In the genomic region with DNA sequence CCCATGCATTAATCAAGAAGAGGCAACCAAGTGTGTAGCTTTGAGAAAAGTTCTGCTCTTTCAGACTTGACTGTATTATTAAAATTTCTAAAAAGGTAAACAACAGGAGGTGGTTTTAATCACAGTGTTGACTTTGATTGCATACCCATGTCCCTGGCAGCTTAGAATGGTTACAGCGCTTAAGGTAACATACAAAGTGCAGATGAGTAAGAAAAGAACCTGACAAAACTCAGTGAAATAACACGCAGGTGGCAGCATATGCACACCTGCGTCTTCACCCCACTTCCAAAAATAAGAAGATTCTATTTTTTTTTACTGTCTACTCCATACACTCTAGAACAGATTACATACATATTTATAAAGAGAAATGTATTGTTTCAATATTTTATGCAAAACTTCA, we compare ENCODE assay signal across 19 cellular contexts.
A peak's percentile ranks its signal among the peaks of the same experiment; 100 is the strongest.
DNase-seq lines count a peak whose midpoint lies in the region; ATAC-seq and TF ChIP-seq lines count a peak whose summit lies in the region.
"Had no signal": no experiment of that assay in that cellular context is flagged by ENCODE, and none has a peak within 500 bp of the region (broad histone marks: within the 10 kb centered on the region; RNA-seq: fewer than 3 reads in every experiment).

No MANE protein-coding gene starts in this region.

- DNase-seq in activated T-cell treated with anti-CD3 and anti-CD28 coated beads, Interleukin-2, amount 50 U/mL, for 72 hours = no peak
- DNase-seq in activated T-cell treated with anti-CD3 and anti-CD28 coated beads, Interleukin-2, amount 50 U/mL, for 4 hours = no peak
- DNase-seq in Karpas-422 = no peak
- DNase-seq in brain microvascular endothelial cell = no peak
- DNase-seq in stimulated activated naive B cell treated with anti-CD40 and anti-IgM and Interleukin-4, amounts not matched to agents 10 μg/mL and 1 μg/mL and 100 μg/mL, for 72 hours = no peak
- no peak for DNase-seq in NCI-H187 treated with DMSO at 0.1 percent for 48 hours (lab: John Stamatoyannopoulos, UW)
- DNase-seq in NCI-H2171 treated with DMSO at 0.1 percent for 48 hours (lab: John Stamatoyannopoulos, UW) = no peak
- DNase-seq: activated CD4-positive, alpha-beta T cell treated with anti-CD3 and anti-CD28 coated beads, Interleukin-2, amount 10 ng/mL, durations not matched to agents 7 days and 5 days; central memory CD4-positive, alpha-beta T cell; DND-41; NCI-H1092; OCI-M1; T1000; upper lobe of left lung had no signal

- H3K4me3 Mint-ChIP-seq in activated T-cell treated with anti-CD3 and anti-CD28 coated beads, Interleukin-2, amount 50 U/mL, for 72 hours = peak overlapping the region in 1 of 2 donors; percentile 54
- H3K4me3 Mint-ChIP-seq in activated T-cell treated with anti-CD3 and anti-CD28 coated beads, Interleukin-2, amount 50 U/mL, for 4 hours = no peak overlapping the region
- peak overlapping the region in 1 of 2 donors; percentile 53 for H3K4me3 Mint-ChIP-seq in stimulated activated naive B cell treated with anti-CD40 and anti-IgM and Interleukin-4, amounts not matched to agents 10 μg/mL and 1 μg/mL and 100 μg/mL, for 72 hours
- H3K4me3 Mint-ChIP-seq: activated CD4-positive, alpha-beta T cell treated with anti-CD3 and anti-CD28 coated beads, Interleukin-2, amount 10 ng/mL, durations not matched to agents 7 days and 5 days; CD14-positive monocyte; neural progenitor cell had no signal

- no peaks in the 10 kb centered on the region for H3K9me2 ChIP-seq in Karpas-422 (replicated peaks; ENCODE audit: insufficient read depth, low read length)

- H3K79me2 ChIP-seq in Karpas-422 (ENCODE audit: low read length) = no peaks in the 10 kb centered on the region

- H3K27me3 Mint-ChIP-seq in activated T-cell treated with anti-CD3 and anti-CD28 coated beads, Interleukin-2, amount 50 U/mL, for 72 hours (ENCODE audit: low read depth) = no peaks in the 10 kb centered on the region
- H3K27me3 Mint-ChIP-seq in activated T-cell treated with anti-CD3 and anti-CD28 coated beads, Interleukin-2, amount 50 U/mL, for 4 hours (ENCODE audit: low read depth) = no peaks in the 10 kb centered on the region
- H3K27me3 Mint-ChIP-seq in stimulated activated naive B cell treated with anti-CD40 and anti-IgM and Interleukin-4, amounts not matched to agents 10 μg/mL and 1 μg/mL and 100 μg/mL, for 72 hours = no peaks in the 10 kb centered on the region
- H3K27me3 Mint-ChIP-seq: activated CD4-positive, alpha-beta T cell treated with anti-CD3 and anti-CD28 coated beads, Interleukin-2, amount 10 ng/mL, durations not matched to agents 7 days and 5 days; stimulated activated naive CD8-positive, alpha-beta T cell treated with anti-CD3 and anti-CD28 coated beads, Interleukin-15, Interleukin-2, amounts not matched to agents 100 ng/mL and 50 ng/mL, for 24 hours had no signal

- H3K9me3 ChIP-seq in Karpas-422 (ENCODE audit: low read length) = no peaks in the 10 kb centered on the region
- H3K9me3 ChIP-seq: SJSA1, upper lobe of left lung had no signal

- in situ Hi-C loops in brain microvascular endothelial cell (cut with HindIII; ENCODE audit: low pct_ligation_motif_present, low sequenced_read_pairs) = no loop called here

- H3K36me3 ChIP-seq in Karpas-422 (ENCODE audit: insufficient read depth, low read length) (no peaks in the 10 kb centered on the region), brain microvascular endothelial cell (replicated peaks) (no peaks in the 10 kb centered on the region)
- H3K36me3 ChIP-seq: neural progenitor cell, upper lobe of left lung had no signal

- no peaks in the 10 kb centered on the region for H4K20me1 ChIP-seq in Karpas-422 (ENCODE audit: insufficient read depth, low read depth, low read length)

- TF ChIP-seq CTCF in brain microvascular endothelial cell (IDR thresholded peaks at IDR 0.05; ENCODE audit: low read depth, low read length, missing control alignments) = no peak

- H3K9me3 Mint-ChIP-seq in activated T-cell treated with anti-CD3 and anti-CD28 coated beads, Interleukin-2, amount 50 U/mL, for 72 hours = peaks cover under 1 to 3% of the 10 kb centered on the region in 2 donors
- no peaks in the 10 kb centered on the region for H3K9me3 Mint-ChIP-seq in activated T-cell treated with anti-CD3 and anti-CD28 coated beads, Interleukin-2, amount 50 U/mL, for 4 hours
- H3K9me3 Mint-ChIP-seq in stimulated activated naive B cell treated with anti-CD40 and anti-IgM and Interleukin-4, amounts not matched to agents 10 μg/mL and 1 μg/mL and 100 μg/mL, for 72 hours = peaks cover 2 to 4% of the 10 kb centered on the region in 2 donors
- H3K9me3 Mint-ChIP-seq: neural progenitor cell; stimulated activated naive CD8-positive, alpha-beta T cell treated with anti-CD3 and anti-CD28 coated beads, Interleukin-15, Interleukin-2, amounts not matched to agents 100 ng/mL and 50 ng/mL, for 24 hours had no signal

- H3K4me3 ChIP-seq in Karpas-422 (ENCODE audit: low read length) (no peak overlapping the region), brain microvascular endothelial cell (ENCODE audit: low read depth, low read length) (no peak overlapping the region)
- H3K4me3 ChIP-seq: neural progenitor cell, SJSA1, upper lobe of left lung had no signal

- peaks cover 53% of the 10 kb centered on the region for H3K4me1 ChIP-seq in Karpas-422 (ENCODE audit: low read length)
- H3K4me1 ChIP-seq: neural progenitor cell had no signal

- H3K27ac ChIP-seq in Karpas-422 (ENCODE audit: low read length) = no peak overlapping the region
- H3K27ac ChIP-seq in brain microvascular endothelial cell = peak overlapping the region; percentile 55
- H3K27ac ChIP-seq: neural progenitor cell had no signal

- no peak for ATAC-seq in activated T-cell treated with anti-CD3 and anti-CD28 coated beads, Interleukin-2, amount 50 U/mL, for 72 hours (replicated peaks in 1 of 2)
- ATAC-seq in activated T-cell treated with anti-CD3 and anti-CD28 coated beads, Interleukin-2, amount 50 U/mL, for 4 hours = no peak
- ATAC-seq in stimulated activated naive B cell treated with anti-CD40 and anti-IgM and Interleukin-4, amounts not matched to agents 10 μg/mL and 1 μg/mL and 100 μg/mL, for 72 hours (replicated peaks) = no peak
- ATAC-seq in GM19395 (IDR thresholded peaks at IDR 0.05; ENCODE audit: unreplicated experiment) = no peak

- no peak overlapping the region for H2AFZ ChIP-seq in Karpas-422 (ENCODE audit: low read length)
- H2AFZ ChIP-seq: neural progenitor cell had no signal

- H3K4me1 Mint-ChIP-seq in activated T-cell treated with anti-CD3 and anti-CD28 coated beads, Interleukin-2, amount 50 U/mL, for 72 hours (ENCODE audit: low read depth) = peaks cover 85% of the 10 kb centered on the region
- H3K4me1 Mint-ChIP-seq in activated T-cell treated with anti-CD3 and anti-CD28 coated beads, Interleukin-2, amount 50 U/mL, for 4 hours (ENCODE audit: low read depth) = peaks cover 74% of the 10 kb centered on the region
- peaks cover 45 to 56% of the 10 kb centered on the region in 2 donors for H3K4me1 Mint-ChIP-seq in stimulated activated naive B cell treated with anti-CD40 and anti-IgM and Interleukin-4, amounts not matched to agents 10 μg/mL and 1 μg/mL and 100 μg/mL, for 72 hours
- H3K4me1 Mint-ChIP-seq: CD14-positive monocyte had no signal

- H3K27ac Mint-ChIP-seq in activated T-cell treated with anti-CD3 and anti-CD28 coated beads, Interleukin-2, amount 50 U/mL, for 72 hours = peak overlapping the region; percentile 27
- peak overlapping the region; percentile 84 for H3K27ac Mint-ChIP-seq in stimulated activated naive B cell treated with anti-CD40 and anti-IgM and Interleukin-4, amounts not matched to agents 10 μg/mL and 1 μg/mL and 100 μg/mL, for 72 hours
- H3K27ac Mint-ChIP-seq: activated CD4-positive, alpha-beta T cell treated with anti-CD3 and anti-CD28 coated beads, Interleukin-2, amount 10 ng/mL, durations not matched to agents 7 days and 5 days; CD14-positive monocyte; neural progenitor cell had no signal

- H3K27me3 ChIP-seq in Karpas-422 (ENCODE audit: low read length) = no peaks in the 10 kb centered on the region
- no peaks in the 10 kb centered on the region for H3K27me3 ChIP-seq in brain microvascular endothelial cell (replicated peaks)
- H3K27me3 ChIP-seq: neural progenitor cell, SJSA1, upper lobe of left lung had no signal

- H3K4me2 ChIP-seq in Karpas-422 (ENCODE audit: low read depth, low read length, poor library complexity, severe bottlenecking) = peak overlapping the region; percentile 57
- H3K4me2 ChIP-seq: neural progenitor cell had no signal

- no peak overlapping the region for H3K9ac ChIP-seq in Karpas-422 (ENCODE audit: low read length)
- H3K9ac ChIP-seq: neural progenitor cell had no signal

- peaks cover 12 to 16% of the 10 kb centered on the region in 2 donors for H3K36me3 Mint-ChIP-seq in activated T-cell treated with anti-CD3 and anti-CD28 coated beads, Interleukin-2, amount 50 U/mL, for 72 hours (ENCODE audit: insufficient read depth in 2 of 2)
- peaks cover 23% of the 10 kb centered on the region for H3K36me3 Mint-ChIP-seq in activated T-cell treated with anti-CD3 and anti-CD28 coated beads, Interleukin-2, amount 50 U/mL, for 4 hours (ENCODE audit: insufficient read depth)
- peaks cover 22 to 54% of the 10 kb centered on the region in 2 donors for H3K36me3 Mint-ChIP-seq in stimulated activated naive B cell treated with anti-CD40 and anti-IgM and Interleukin-4, amounts not matched to agents 10 μg/mL and 1 μg/mL and 100 μg/mL, for 72 hours
- H3K36me3 Mint-ChIP-seq: neural progenitor cell had no signal
